In genomic region chr19:45509692-45510015, GRCh38 we compare ENCODE assay signal across 1 cellular context.
TF ChIP-seq lines count a peak whose summit lies in the region.

No MANE protein-coding gene starts in this region.

TF ChIP-seq in H1, 55 proteins besides CTCF, POLR2A, EP300 and RAD21:
- no peak for TF ChIP-seq SUZ12 (IDR thresholded peaks at IDR 0.05; ENCODE audit: low read length)
- TF ChIP-seq KDM4A (IDR thresholded peaks at IDR 0.05; ENCODE audit: low read depth, low read length, severe bottlenecking) = no peak
- TF ChIP-seq TAF7 (optimal IDR thresholded peaks at IDR 0.05; ENCODE audit: borderline replicate concordance, low read depth, low read length) = no peak
- TF ChIP-seq CHD1 (IDR thresholded peaks at IDR 0.05; ENCODE audit: low read depth, low read length) = no peak
- TF ChIP-seq SP2 (IDR thresholded peaks at IDR 0.05; ENCODE audit: low read length) = no peak
- no peak for TF ChIP-seq SIX5 (IDR thresholded peaks at IDR 0.05; ENCODE audit: low read depth, low read length)
- no peak for TF ChIP-seq USF2 (IDR thresholded peaks at IDR 0.05; ENCODE audit: low read length)
- TF ChIP-seq CHD7 (IDR thresholded peaks at IDR 0.05; ENCODE audit: insufficient replicate concordance, low read length) = no peak
- no peak for TF ChIP-seq SIRT6 (IDR thresholded peaks at IDR 0.05; ENCODE audit: low read length)
- no peak for TF ChIP-seq HDAC2 (IDR thresholded peaks at IDR 0.05; ENCODE audit: borderline replicate concordance in 1 of 2, low read depth in 2 of 2, low read length in 2 of 2)
- no peak for TF ChIP-seq CREB1 (IDR thresholded peaks at IDR 0.05)
- no peak for TF ChIP-seq SRF (IDR thresholded peaks at IDR 0.05; ENCODE audit: low read depth, low read length)
- no peak for TF ChIP-seq ASH2L (IDR thresholded peaks at IDR 0.05; ENCODE audit: low read length)
- TF ChIP-seq MAX (IDR thresholded peaks at IDR 0.05) = no peak
